Comparison of ENCODE assay signal across 11 cellular contexts in genomic region chr12:76152161-76152807, GRCh38.
DNase-seq lines count a peak whose midpoint lies in the region; ATAC-seq and TF ChIP-seq lines count a peak whose summit lies in the region.
"Had no signal": no experiment of that assay in that cellular context is flagged by ENCODE, and none has a peak within 500 bp of the region (broad histone marks: within the 10 kb centered on the region; RNA-seq: fewer than 3 reads in every experiment).

No MANE protein-coding gene starts in this region.

- no peak for TF ChIP-seq CTCF in CD4-positive, alpha-beta T cell (IDR thresholded peaks at IDR 0.05)

- no peak overlapping the region for H3K4me3 Mint-ChIP-seq in CD4-positive, alpha-beta T cell

- H3K27ac ChIP-seq in CD4-positive, alpha-beta T cell (ENCODE audit: low read depth, low read length): no peak overlapping the region
- H3K27ac ChIP-seq: thoracic aorta had no signal

- no peaks in the 10 kb centered on the region for H3K27me3 ChIP-seq in CD4-positive, alpha-beta T cell (ENCODE audit: control insufficient read depth, insufficient read depth, low read length)
- H3K27me3 ChIP-seq: heart left ventricle had no signal

- H3K4me1 Mint-ChIP-seq in CD4-positive, alpha-beta T cell (ENCODE audit: low read depth): peaks cover 6% of the 10 kb centered on the region

- POLR2A ChIA-PET in CD4-positive, alpha-beta T cell (lab: Charles Lee): no interaction called here

- intact Hi-C loops in CD4-positive, alpha-beta T cell (cut with DNase I, micrococcal nuclease): no loop called here

- peak; percentile 17 for DNase-seq in iPS-NIHi11 (ENCODE audit: low spot score)
- DNase-seq in medulla oblongata (ENCODE audit: extremely low spot score): no peak
- no peak for DNase-seq in CD4-positive, alpha-beta T cell
- DNase-seq in stimulated activated CD4-positive, alpha-beta T cell treated with anti-CD3 and anti-CD28 coated beads, Interleukin-2, amount 100 ng/mL, for 48 hours: no peak
- DNase-seq in DMS153 treated with DMSO at 0.1 percent for 48 hours (lab: John Stamatoyannopoulos, UW; ENCODE audit: unreplicated experiment): no peak
- DNase-seq: heart left ventricle had no signal

- no peaks in the 10 kb centered on the region for H3K9me3 Mint-ChIP-seq in CD4-positive, alpha-beta T cell

- no peak overlapping the region for H3K27ac Mint-ChIP-seq in CD4-positive, alpha-beta T cell
- H3K27ac Mint-ChIP-seq: activated naive CD4-positive, alpha-beta T cell treated with anti-CD3 and anti-CD28 coated beads, Interleukin-2, amount 50 U/mL, for 72 hours had no signal

- H3K9me3 ChIP-seq in CD4-positive, alpha-beta T cell (ENCODE audit: control insufficient read depth, low read length): no peaks in the 10 kb centered on the region
- H3K9me3 ChIP-seq: heart left ventricle, thoracic aorta had no signal

- H3K27me3 Mint-ChIP-seq in CD4-positive, alpha-beta T cell: no peaks in the 10 kb centered on the region

- no peaks in the 10 kb centered on the region for H3K36me3 Mint-ChIP-seq in CD4-positive, alpha-beta T cell (ENCODE audit: low read depth)

- CTCF ChIA-PET in CD4-positive, alpha-beta T cell (lab: Charles Lee): no interaction called here

- peak; percentile 96 for ATAC-seq in GM18519 (IDR thresholded peaks at IDR 0.05; ENCODE audit: low FRiP score, unreplicated experiment)
- ATAC-seq in GM21526 (IDR thresholded peaks at IDR 0.05; ENCODE audit: low FRiP score, unreplicated experiment): peak; percentile 91
- ATAC-seq in HG03460 (IDR thresholded peaks at IDR 0.05; ENCODE audit: unreplicated experiment): peak; percentile 86
- ATAC-seq in CD4-positive, alpha-beta T cell (ENCODE audit: poor library complexity): no peak
